Comparison of ENCODE assay signal across 18 cellular contexts in the genomic region with DNA sequence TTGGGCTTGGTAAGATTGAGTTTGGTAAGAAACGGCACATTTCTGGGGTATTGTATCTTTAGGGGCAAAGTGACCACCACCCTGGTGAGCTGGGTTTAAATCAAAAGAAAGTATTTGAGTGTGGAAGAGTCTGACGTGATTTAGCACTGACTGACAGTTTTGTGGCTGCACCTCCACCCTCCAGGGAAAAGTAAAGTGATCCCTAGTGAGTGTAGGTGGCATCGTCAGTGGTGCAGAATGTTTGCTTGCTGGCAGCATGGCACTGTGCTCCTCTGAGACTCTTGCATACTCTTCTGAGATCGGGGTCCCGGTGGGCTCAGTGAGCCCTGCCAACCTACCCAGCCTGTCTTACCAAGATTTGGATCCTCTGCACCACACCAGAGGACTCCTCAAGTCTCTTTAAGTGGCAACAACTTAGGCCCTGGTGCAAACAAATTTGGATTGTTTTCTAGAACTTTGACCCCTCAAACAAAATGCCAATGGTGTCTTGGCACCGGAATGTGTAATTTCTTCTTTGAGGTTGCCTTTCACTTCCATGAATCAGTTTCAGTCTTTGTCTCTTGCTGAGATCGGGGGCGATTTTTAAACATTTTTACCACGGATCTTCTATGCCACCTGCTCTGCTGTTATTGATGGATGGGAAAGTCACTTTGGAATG. TPM values are rescaled to one million over a fixed set of nuclear protein-coding genes. Genes with fewer than 3 reads are reported as not detected.
DNase-seq lines count a peak whose midpoint lies in the region; ATAC-seq and TF ChIP-seq lines count a peak whose summit lies in the region.
"Had no signal": no experiment of that assay in that cellular context is flagged by ENCODE, and none has a peak within 500 bp of the region (broad histone marks: within the 10 kb centered on the region; RNA-seq: fewer than 3 reads in every experiment).

No MANE protein-coding gene starts in this region.

- intact Hi-C loops in CD4-positive, alpha-beta memory T cell (cut with micrococcal nuclease) = loop anchor here (1.0 kb wide), 1 partner anchor 10 kb away; no protein-coding TSS in a partner anchor
- intact Hi-C loops in activated CD8-positive, alpha-beta T cell treated with anti-CD3 and anti-CD28 coated beads for 36 hours (cut with micrococcal nuclease) = no loop called here

- H3K27me3 Mint-ChIP-seq in CD4-positive, alpha-beta memory T cell = no peaks in the 10 kb centered on the region
- H3K27me3 Mint-ChIP-seq in activated CD8-positive, alpha-beta T cell treated with anti-CD3 and anti-CD28 coated beads for 36 hours = peaks cover 3% of the 10 kb centered on the region
- no peaks in the 10 kb centered on the region for H3K27me3 Mint-ChIP-seq in naive thymus-derived CD8-positive, alpha-beta T cell

- H3K9me3 Mint-ChIP-seq in CD4-positive, alpha-beta memory T cell = no peaks in the 10 kb centered on the region
- no peaks in the 10 kb centered on the region for H3K9me3 Mint-ChIP-seq in activated CD8-positive, alpha-beta T cell treated with anti-CD3 and anti-CD28 coated beads for 36 hours
- H3K9me3 Mint-ChIP-seq in naive thymus-derived CD8-positive, alpha-beta T cell = no peaks in the 10 kb centered on the region

- H3K27ac Mint-ChIP-seq in CD4-positive, alpha-beta memory T cell = peak overlapping the region; percentile 56 to 92 (median 90)
- peak overlapping the region; percentile 77 for H3K27ac Mint-ChIP-seq in activated CD8-positive, alpha-beta T cell treated with anti-CD3 and anti-CD28 coated beads for 36 hours
- H3K27ac Mint-ChIP-seq in naive thymus-derived CD8-positive, alpha-beta T cell = peak overlapping the region in 7 of 10 donors; percentile 18 to 93 (median 84)

- H3K4me1 ChIP-seq in CD4-positive, alpha-beta memory T cell (ENCODE audit: insufficient read depth, low read length) = peaks cover 79% of the 10 kb centered on the region

- no peaks in the 10 kb centered on the region for H3K9me3 ChIP-seq in CD4-positive, alpha-beta memory T cell (ENCODE audit: control insufficient read depth in 1 of 2, low read length in 2 of 2)
- H3K9me3 ChIP-seq: mucosa of descending colon, suprapubic skin had no signal

- peak overlapping the region; percentile 72 to 100 (median 98) for H3K4me3 Mint-ChIP-seq in CD4-positive, alpha-beta memory T cell
- H3K4me3 Mint-ChIP-seq in activated CD8-positive, alpha-beta T cell treated with anti-CD3 and anti-CD28 coated beads for 36 hours = peak overlapping the region; percentile 98
- peak overlapping the region; percentile 57 to 97 (median 92) for H3K4me3 Mint-ChIP-seq in naive thymus-derived CD8-positive, alpha-beta T cell

- H3K36me3 ChIP-seq in CD4-positive, alpha-beta memory T cell (ENCODE audit: insufficient read depth, low read length) = no peaks in the 10 kb centered on the region
- H3K36me3 ChIP-seq: suprapubic skin had no signal

- DNase-seq in CD4-positive, alpha-beta memory T cell = no peak
- DNase-seq in activated CD8-positive, alpha-beta T cell treated with anti-CD3 and anti-CD28 coated beads for 36 hours = no peak
- DNase-seq in naive thymus-derived CD8-positive, alpha-beta T cell = no peak
- DNase-seq in NK-92 (lab: John Stamatoyannopoulos, UW; ENCODE audit: unreplicated experiment) = no peak
- DNase-seq: aorta; COR-L47; kidney; mucosa of descending colon; NCI-H1436; OCI-M1; stimulated activated CD4-positive, alpha-beta T cell treated with anti-CD3 and anti-CD28 coated beads, Interleukin-15, amount 100 ng/mL, for 24 hours had no signal

- POLR2A ChIA-PET in CD4-positive, alpha-beta memory T cell (lab: Charles Lee; ENCODE audit: partially characterized antibody) = interaction anchor here (1.8 kb wide), 1 partner anchor 18 kb away, joined by 5 read pairs; no protein-coding TSS in a partner anchor
- POLR2A ChIA-PET in activated CD8-positive, alpha-beta T cell treated with anti-CD3 and anti-CD28 coated beads for 36 hours (lab: Charles Lee) = interaction anchor here (0.9 kb wide), 1 partner anchor 8 kb away, joined by 3 read pairs; no protein-coding TSS in a partner anchor
- POLR2A ChIA-PET in naive thymus-derived CD8-positive, alpha-beta T cell (lab: Charles Lee) = interaction anchor here (0.6 kb wide), 2 partner anchors 36 to 39 kb away, joined by 3 to 4 read pairs; no protein-coding TSS in a partner anchor

- H3K27me3 ChIP-seq in CD4-positive, alpha-beta memory T cell (ENCODE audit: insufficient read depth, low read length) = no peaks in the 10 kb centered on the region

- ATAC-seq in activated CD8-positive, alpha-beta T cell treated with anti-CD3 and anti-CD28 coated beads for 36 hours = no peak
- ATAC-seq in naive thymus-derived CD8-positive, alpha-beta T cell = no peak
- ATAC-seq in GM18873 (IDR thresholded peaks at IDR 0.05; ENCODE audit: low FRiP score, unreplicated experiment) (no peak), GM21381 (IDR thresholded peaks at IDR 0.05; ENCODE audit: unreplicated experiment) (no peak)
- ATAC-seq: mucosa of descending colon had no signal

- H3K4me3 ChIP-seq in CD4-positive, alpha-beta memory T cell (ENCODE audit: low read length in 2 of 2) = peak overlapping the region in 1 of 2 donors; percentile 68
- peak overlapping the region; percentile 93 for H3K4me3 ChIP-seq in GM12875 (ENCODE audit: low read depth, low read length)
- H3K4me3 ChIP-seq: mucosa of descending colon, suprapubic skin had no signal

- H3K36me3 Mint-ChIP-seq in CD4-positive, alpha-beta memory T cell = peaks cover 11 to 25% of the 10 kb centered on the region in 2 donors
- H3K36me3 Mint-ChIP-seq in activated CD8-positive, alpha-beta T cell treated with anti-CD3 and anti-CD28 coated beads for 36 hours (ENCODE audit: low read depth) = peaks cover 47% of the 10 kb centered on the region
- H3K36me3 Mint-ChIP-seq in naive thymus-derived CD8-positive, alpha-beta T cell = peaks cover 0 to 16% (median 0%) of the 10 kb centered on the region in 3 donors

- CTCF ChIA-PET in CD4-positive, alpha-beta memory T cell (lab: Charles Lee; ENCODE audit: partially characterized antibody) = interaction anchor here (4.4 kb wide), 2 partner anchors 35 to 172 kb away, joined by 22 to 23 read pairs; no protein-coding TSS in a partner anchor
- CTCF ChIA-PET in activated CD8-positive, alpha-beta T cell treated with anti-CD3 and anti-CD28 coated beads for 36 hours (lab: Charles Lee) = interaction anchor here (1.0 kb wide), 1 partner anchor 36 kb away, joined by 4 read pairs; no protein-coding TSS in a partner anchor

- TF ChIP-seq CTCF in GM12875 (IDR thresholded peaks at IDR 0.05; ENCODE audit: borderline replicate concordance, insufficient read depth, low read depth, low read length) = no peak
- TF ChIP-seq CTCF in activated CD8-positive, alpha-beta T cell treated with anti-CD3 and anti-CD28 coated beads for 36 hours (IDR thresholded peaks at IDR 0.05) = no peak

- peak overlapping the region; percentile 57 for H3K27ac ChIP-seq in CD4-positive, alpha-beta memory T cell (ENCODE audit: low read depth, low read length)
- H3K27ac ChIP-seq: suprapubic skin, VCaP had no signal

- peaks cover 57 to 76% (median 66%) of the 10 kb centered on the region in 4 donors for H3K4me1 Mint-ChIP-seq in CD4-positive, alpha-beta memory T cell
- peaks cover 71% of the 10 kb centered on the region for H3K4me1 Mint-ChIP-seq in activated CD8-positive, alpha-beta T cell treated with anti-CD3 and anti-CD28 coated beads for 36 hours (ENCODE audit: low read depth)
- H3K4me1 Mint-ChIP-seq in naive thymus-derived CD8-positive, alpha-beta T cell = peaks cover 38 to 82% (median 73%) of the 10 kb centered on the region in 4 donors

RNA-seq across cellular contexts. Expression of a gene that starts 2.8 kb away (rescaled TPM):
- total RNA-seq in CD4-positive, alpha-beta memory T cell = 100 to 1,000 TPM in 1 of 2 experiments, 10 to 100 TPM in 1; 98.1 to 106 TPM
- 10 to 100 TPM; 46.5 to 98.4 TPM for polyA plus RNA-seq in CD4-positive, alpha-beta memory T cell
- 100 to 1,000 TPM; 101 to 105 TPM for total RNA-seq in activated CD8-positive, alpha-beta T cell treated with anti-CD3 and anti-CD28 coated beads for 36 hours
- 100 to 1,000 TPM; 123 to 129 TPM for total RNA-seq in naive thymus-derived CD8-positive, alpha-beta T cell
- polyA plus RNA-seq in naive thymus-derived CD8-positive, alpha-beta T cell = 100 to 1,000 TPM in 2 of 3 donors, 10 to 100 TPM in 1; 57.2 to 142 (median 107) TPM
- total RNA-seq: LHCN-M2, pulmonary artery endothelial cell had no signal
